In the genomic region with DNA sequence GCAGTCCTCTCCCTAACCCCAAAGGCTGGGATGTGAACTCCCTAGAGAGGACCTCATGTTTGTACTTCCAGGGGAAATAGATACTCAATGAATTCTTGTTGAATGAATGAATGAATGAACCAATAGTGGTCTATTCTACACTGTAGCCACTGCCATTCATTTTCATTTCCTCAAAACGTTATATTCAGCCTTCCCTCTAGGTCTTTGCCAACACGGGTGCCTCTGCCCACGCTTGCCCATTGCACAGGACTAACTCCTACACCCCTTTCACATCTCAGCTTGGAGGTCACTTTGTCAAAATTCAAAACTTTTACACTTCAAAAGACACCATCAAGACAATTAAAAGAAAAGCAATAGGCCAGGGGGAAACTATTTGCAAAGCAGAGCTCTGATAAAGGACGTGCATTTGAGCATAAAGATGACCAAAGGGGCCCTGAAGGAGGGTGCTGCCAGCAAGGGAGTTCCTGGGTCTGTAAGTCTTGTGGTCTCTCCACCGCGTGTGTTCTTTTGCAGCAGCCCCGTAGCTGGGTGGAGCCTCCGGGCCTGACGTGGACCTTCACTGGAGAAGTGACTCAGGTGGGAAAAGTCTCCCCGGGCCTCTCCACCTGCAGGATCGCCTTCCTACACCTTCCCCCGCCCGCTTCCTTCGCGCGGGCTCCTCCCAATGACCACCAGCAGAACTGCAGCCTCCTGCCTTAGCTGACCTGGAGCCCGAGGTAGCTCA, we compare ENCODE assay signal across 9 cellular contexts. TPM values are rescaled to one million over a fixed set of nuclear protein-coding genes. Genes with fewer than 3 reads are reported as not detected.
A peak's percentile ranks its signal among the peaks of the same experiment; 100 is the strongest.
DNase-seq lines count a peak whose midpoint lies in the region; ATAC-seq lines count a peak whose summit lies in the region.
"Had no signal": no experiment of that assay in that cellular context is flagged by ENCODE, and none has a peak within 500 bp of the region (broad histone marks: within the 10 kb centered on the region; RNA-seq: fewer than 3 reads in every experiment).

No MANE protein-coding gene starts in this region.

- DNase-seq in activated CD4-positive, alpha-beta T cell treated with anti-CD3 and anti-CD28 coated beads for 36 hours: peak; percentile 73
- no peak for DNase-seq in activated CD4-positive, alpha-beta T cell treated with anti-CD3 and anti-CD28 coated beads for 1 hour
- DNase-seq in NCI-H2107 (lab: John Stamatoyannopoulos, UW): peak; percentile 77
- DNase-seq in activated T-cell treated with anti-CD3 and anti-CD28 coated beads for 24 hours (ENCODE audit: low read depth): peak; percentile 10
- no peak for DNase-seq in left ventricle myocardium superior
- DNase-seq in stimulated activated CD4-positive, alpha-beta T cell treated with anti-CD3 and anti-CD28 coated beads, Interleukin-2, amount 100 ng/mL, for 24 hours: peak; percentile 19 to 60
- DNase-seq in effector CD4-positive, alpha-beta T cell: no peak

- H3K4me3 Mint-ChIP-seq in activated CD4-positive, alpha-beta T cell treated with anti-CD3 and anti-CD28 coated beads for 36 hours: no peak overlapping the region
- H3K4me3 Mint-ChIP-seq: CD8-positive, alpha-beta T cell had no signal

- H3K9me3 Mint-ChIP-seq in activated CD4-positive, alpha-beta T cell treated with anti-CD3 and anti-CD28 coated beads for 36 hours (ENCODE audit: low read depth): no peaks in the 10 kb centered on the region
- H3K9me3 Mint-ChIP-seq: CD8-positive, alpha-beta T cell had no signal

- peaks cover 18% of the 10 kb centered on the region for H3K27me3 Mint-ChIP-seq in activated CD4-positive, alpha-beta T cell treated with anti-CD3 and anti-CD28 coated beads for 36 hours

- POLR2A ChIA-PET in activated CD4-positive, alpha-beta T cell treated with anti-CD3 and anti-CD28 coated beads for 36 hours (lab: Charles Lee): no interaction called here

- CTCF ChIA-PET in activated CD4-positive, alpha-beta T cell treated with anti-CD3 and anti-CD28 coated beads for 36 hours (lab: Charles Lee): interaction anchor here (0.6 to 3.2 kb wide), 13 partner anchors 14 to 743 kb away, joined by 3 to 18 read pairs (median 4); no protein-coding TSS in a partner anchor

- no peaks in the 10 kb centered on the region for H3K4me1 Mint-ChIP-seq in activated CD4-positive, alpha-beta T cell treated with anti-CD3 and anti-CD28 coated beads for 36 hours

- H3K27ac Mint-ChIP-seq in activated CD4-positive, alpha-beta T cell treated with anti-CD3 and anti-CD28 coated beads for 36 hours: no peak overlapping the region
- H3K27ac Mint-ChIP-seq: CD8-positive, alpha-beta T cell had no signal

- intact Hi-C loops in activated CD4-positive, alpha-beta T cell treated with anti-CD3 and anti-CD28 coated beads for 36 hours (cut with DNase I, micrococcal nuclease): loop anchor here (1.0 to 5.0 kb wide), 3 partner anchors 61 to 74 kb away; no protein-coding TSS in a partner anchor
- intact Hi-C loops in left ventricle myocardium superior (cut with micrococcal nuclease): no loop called here

- ATAC-seq in activated CD4-positive, alpha-beta T cell treated with anti-CD3 and anti-CD28 coated beads for 36 hours: peak; percentile 74
- peak; percentile 84 for ATAC-seq in HG02610 (IDR thresholded peaks at IDR 0.05; ENCODE audit: unreplicated experiment)
- ATAC-seq in left ventricle myocardium superior: peak; percentile 64
- ATAC-seq: CD8-positive, alpha-beta T cell had no signal

- H3K36me3 Mint-ChIP-seq in activated CD4-positive, alpha-beta T cell treated with anti-CD3 and anti-CD28 coated beads for 36 hours (ENCODE audit: low read depth): no peaks in the 10 kb centered on the region
- H3K36me3 Mint-ChIP-seq: CD8-positive, alpha-beta T cell had no signal

RNA-seq across cellular contexts. Expression of gene TMEM63C, which starts 31.5 kb away (rescaled TPM):
- 1 to 10 TPM; 1.1 to 1.4 TPM for total RNA-seq in activated CD4-positive, alpha-beta T cell treated with anti-CD3 and anti-CD28 coated beads for 36 hours
- total RNA-seq in left ventricle myocardium superior: 1.9 TPM

RNA-seq across cellular contexts. Expression of gene NGB, which starts 57.9 kb away (rescaled TPM):
- not detected for total RNA-seq in activated CD4-positive, alpha-beta T cell treated with anti-CD3 and anti-CD28 coated beads for 36 hours
- not detected for total RNA-seq in left ventricle myocardium superior
- total RNA-seq: CD8-positive, alpha-beta T cell had no signal

Comparison
In these comparisons a context has a peak if more than half of its experiments do, and no peak if none do; other contexts are left out.
1. DNase-seq: peak in activated CD4-positive, alpha-beta T cell treated with anti-CD3 and anti-CD28 coated beads for 36 hours (single experiment), NCI-H2107 (single experiment), activated T-cell treated with anti-CD3 and anti-CD28 coated beads for 24 hours (single experiment) and stimulated activated CD4-positive, alpha-beta T cell treated with anti-CD3 and anti-CD28 coated beads, Interleukin-2, amount 100 ng/mL, for 24 hours (2 of 2); none in activated CD4-positive, alpha-beta T cell treated with anti-CD3 and anti-CD28 coated beads for 1 hour (single experiment), left ventricle myocardium superior (single experiment) and effector CD4-positive, alpha-beta T cell (single experiment).
2. Peak in every context shown above with its lines, with median percentiles within 50 percentile points of each other: ATAC-seq.